In genomic region chr2:109345091-109345490, GRCh38 we compare ENCODE assay signal across 27 cellular contexts.
DNase-seq lines count a peak whose midpoint lies in the region; ATAC-seq, FAIRE-seq and TF ChIP-seq lines count a peak whose summit lies in the region.
"Had no signal": no experiment of that assay in that cellular context is flagged by ENCODE, and none has a peak within 500 bp of the region (broad histone marks: within the 10 kb centered on the region; RNA-seq: fewer than 3 reads in every experiment).

No MANE protein-coding gene starts in this region.

- H2AFZ ChIP-seq in IMR-90 (replicated peaks; ENCODE audit: low read length, poor library complexity) (no peak overlapping the region), H1 (ENCODE audit: low read length) (no peak overlapping the region)

- H2BK20ac ChIP-seq in IMR-90 (ENCODE audit: low read depth, low read length) (0 out of 2 replicates have a peak overlapping the region, but pooled peaks have one; percentile 29), H1 (ENCODE audit: low read length) (no peak overlapping the region)

- H3K79me2 ChIP-seq in H1 (ENCODE audit: control insufficient read depth in 1 of 2, insufficient read depth in 2 of 2, low read length in 2 of 2) = no peaks in the 10 kb centered on the region

- no peak overlapping the region for H2AK9ac ChIP-seq in IMR-90 (replicated peaks; ENCODE audit: low read depth, low read length, poor library complexity)

- H3K4me3 ChIP-seq in IMR-90 (ENCODE audit: insufficient read depth, low read depth, low read length) (no peak overlapping the region), H1 (ENCODE audit: extremely low read depth in 1 of 4, insufficient read depth in 2 of 4, low read depth in 3 of 4, low read length in 4 of 4) (no peak overlapping the region), aorta (ENCODE audit: low read length in 2 of 2) (no peak overlapping the region)
- H3K4me3 ChIP-seq: GM12878, K562, SK-N-MC had no signal

- H3K56ac ChIP-seq in IMR-90 (ENCODE audit: extremely low read depth, insufficient read depth, low read length) (no peak overlapping the region), H1 (replicated peaks; ENCODE audit: insufficient read length, low read depth, low read length) (no peak overlapping the region)

- no peak overlapping the region for H3K4me3 Mint-ChIP-seq in activated CD4-positive, alpha-beta T cell treated with anti-CD3 and anti-CD28 coated beads, Interleukin-2, amount 10 ng/mL, durations not matched to agents 7 days and 5 days
- no peak overlapping the region for H3K4me3 Mint-ChIP-seq in activated T-cell treated with anti-CD3 and anti-CD28 coated beads, Interleukin-2, amount 50 U/mL, for 24 hours
- H3K4me3 Mint-ChIP-seq: CD4-positive, alpha-beta memory T cell had no signal

- peaks cover 8% of the 10 kb centered on the region for H3K27me3 Mint-ChIP-seq in activated CD4-positive, alpha-beta T cell treated with anti-CD3 and anti-CD28 coated beads, Interleukin-2, amount 10 ng/mL, durations not matched to agents 7 days and 5 days
- no peaks in the 10 kb centered on the region for H3K27me3 Mint-ChIP-seq in activated T-cell treated with anti-CD3 and anti-CD28 coated beads, Interleukin-2, amount 50 U/mL, for 24 hours
- H3K27me3 Mint-ChIP-seq: CD4-positive, alpha-beta memory T cell had no signal

- H3K27ac Mint-ChIP-seq in activated CD4-positive, alpha-beta T cell treated with anti-CD3 and anti-CD28 coated beads, Interleukin-2, amount 10 ng/mL, durations not matched to agents 7 days and 5 days = peak overlapping the region; percentile 20
- H3K27ac Mint-ChIP-seq in activated T-cell treated with anti-CD3 and anti-CD28 coated beads, Interleukin-2, amount 50 U/mL, for 24 hours = no peak overlapping the region

- H3K4me1 Mint-ChIP-seq in activated CD4-positive, alpha-beta T cell treated with anti-CD3 and anti-CD28 coated beads, Interleukin-2, amount 10 ng/mL, durations not matched to agents 7 days and 5 days = peaks cover 40% of the 10 kb centered on the region
- peaks cover 34% of the 10 kb centered on the region for H3K4me1 Mint-ChIP-seq in activated T-cell treated with anti-CD3 and anti-CD28 coated beads, Interleukin-2, amount 50 U/mL, for 24 hours (ENCODE audit: low read depth)

- H3K27me3 ChIP-seq in IMR-90 (ENCODE audit: control insufficient read depth, insufficient read depth, low read length) (no peaks in the 10 kb centered on the region), H1 (replicated peaks in 1 of 4; ENCODE audit: control insufficient read depth in 3 of 4, extremely low read depth in 1 of 4, insufficient read depth in 3 of 4, low read length in 3 of 4) (no peaks in the 10 kb centered on the region), aorta (ENCODE audit: control insufficient read depth in 1 of 2, insufficient read depth in 2 of 2, low read length in 1 of 2) (no peaks in the 10 kb centered on the region)

- no peak for TF ChIP-seq EP300 in H1 (IDR thresholded peaks at IDR 0.05; ENCODE audit: borderline replicate concordance in 1 of 2, low read depth in 2 of 2, low read length in 2 of 2)

- no peak for FAIRE-seq in H1 (lab: Jason Lieb, UNC)
- FAIRE-seq: G401.6, GM12878, HepG2, K562 had no signal

- H3K36me3 ChIP-seq in IMR-90 (ENCODE audit: control insufficient read depth, insufficient read depth, low read length) (peaks cover 3% of the 10 kb centered on the region; the same call in 1 of the 2 replicates), H1 (ENCODE audit: control insufficient read depth in 2 of 4, insufficient read depth in 4 of 4, low read length in 3 of 4) (no peaks in the 10 kb centered on the region), aorta (ENCODE audit: control insufficient read depth in 1 of 2, insufficient read depth in 2 of 2, low read length in 1 of 2) (no peaks in the 10 kb centered on the region)

- H3K79me1 ChIP-seq in IMR-90 (ENCODE audit: low read depth in 1 of 2, low read length in 2 of 2) (peaks cover 37 to 99% of the 10 kb centered on the region in 2 experiments), H1 (ENCODE audit: low read depth, low read length) (no peaks in the 10 kb centered on the region)

- H3K9ac ChIP-seq in IMR-90 (ENCODE audit: low read depth, low read length) = no peak overlapping the region
- no peak overlapping the region for H3K9ac ChIP-seq in H1 (replicated peaks in 1 of 4; ENCODE audit: extremely low read depth in 1 of 4, low read depth in 3 of 4, low read length in 3 of 4)

- ATAC-seq in IMR-90 (ENCODE audit: low read depth) (no peak), aorta (ENCODE audit: low FRiP score) (no peak)
- ATAC-seq: GM12878, HCT116, HepG2, K562 had no signal

- H4K91ac ChIP-seq in IMR-90 (ENCODE audit: insufficient read depth, low read depth, low read length) (no peak overlapping the region), H1 (replicated peaks; ENCODE audit: insufficient read length, low read length) (no peak overlapping the region)

- H3K9me3 Mint-ChIP-seq in activated CD4-positive, alpha-beta T cell treated with anti-CD3 and anti-CD28 coated beads, Interleukin-2, amount 10 ng/mL, durations not matched to agents 7 days and 5 days = no peaks in the 10 kb centered on the region
- no peaks in the 10 kb centered on the region for H3K9me3 Mint-ChIP-seq in activated T-cell treated with anti-CD3 and anti-CD28 coated beads, Interleukin-2, amount 50 U/mL, for 24 hours
- H3K9me3 Mint-ChIP-seq: CD4-positive, alpha-beta memory T cell had no signal

- intact Hi-C loops in IMR-90 (cut with micrococcal nuclease) = no loop called here
- intact Hi-C loops in aorta (cut with DNase I) = no loop called here

- H3K27ac ChIP-seq in IMR-90 (ENCODE audit: insufficient read depth, low read length) (no peak overlapping the region), H1 (ENCODE audit: low read depth, low read length) (no peak overlapping the region), aorta (ENCODE audit: low read depth in 1 of 2, low read length in 2 of 2) (no peak overlapping the region)
- H3K27ac ChIP-seq: RWPE1, SK-N-MC had no signal

- TF ChIP-seq POLR2A in IMR-90 (IDR thresholded peaks at IDR 0.05; ENCODE audit: low read depth, low read length) (no peak), H1 (IDR thresholded peaks at IDR 0.05; ENCODE audit: control extremely low read depth in 1 of 2, low read depth in 2 of 2, low read length in 2 of 2) (no peak)

- no peak overlapping the region for H4K5ac ChIP-seq in IMR-90 (ENCODE audit: low read depth, low read length)
- no peak overlapping the region for H4K5ac ChIP-seq in H1 (ENCODE audit: insufficient read length, low read depth, low read length)

- H3K4me1 ChIP-seq in IMR-90 (ENCODE audit: control insufficient read depth, insufficient read depth, low read length) (peaks cover 15% of the 10 kb centered on the region), H1 (replicated peaks in 1 of 4; ENCODE audit: control insufficient read depth in 3 of 4, insufficient read depth in 4 of 4, low read length in 3 of 4) (peaks cover 0 to 3% (median 0%) of the 10 kb centered on the region in 4 experiments; a peak in 2 of 7 replicates), aorta (ENCODE audit: control insufficient read depth in 1 of 2, insufficient read depth in 2 of 2, low read length in 2 of 2) (no peaks in the 10 kb centered on the region)
- H3K4me1 ChIP-seq: Caco-2 had no signal

- dilution Hi-C loops in IMR-90 (cut with HindIII; ENCODE audit: low sequenced_read_pairs, unreplicated experiment) = no loop called here

- H2BK15ac ChIP-seq in IMR-90 (ENCODE audit: low read depth, low read length) (no peak overlapping the region), H1 (ENCODE audit: low read length) (no peak overlapping the region)

- CTCF ChIA-PET in activated CD4-positive, alpha-beta T cell treated with anti-CD3 and anti-CD28 coated beads, Interleukin-2, amount 10 ng/mL, durations not matched to agents 7 days and 5 days (lab: Charles Lee) = interaction anchor here (1.7 kb wide), 1 partner anchor 165 kb away, joined by 4 read pairs; no protein-coding TSS in a partner anchor
- CTCF ChIA-PET in IMR-90 (lab: Yijun Ruan, JAX) (no interaction called here), H1 (lab: Charles Lee; ENCODE audit: partially characterized antibody) (interaction anchor here (0.6 to 2.2 kb wide), 3 partner anchors 12 to 190 kb away, joined by 3 to 9 read pairs (median 3); no protein-coding TSS in a partner anchor)

- POLR2A ChIA-PET in activated CD4-positive, alpha-beta T cell treated with anti-CD3 and anti-CD28 coated beads, Interleukin-2, amount 10 ng/mL, durations not matched to agents 7 days and 5 days (lab: Charles Lee) = no interaction called here
- POLR2A ChIA-PET in IMR-90 (lab: Charles Lee; ENCODE audit: unreplicated experiment) = no interaction called here
- POLR2A ChIA-PET in H1 (lab: Charles Lee; ENCODE audit: partially characterized antibody) = no interaction called here

- H3K36me3 Mint-ChIP-seq in activated CD4-positive, alpha-beta T cell treated with anti-CD3 and anti-CD28 coated beads, Interleukin-2, amount 10 ng/mL, durations not matched to agents 7 days and 5 days (ENCODE audit: low read depth) = no peaks in the 10 kb centered on the region
- H3K36me3 Mint-ChIP-seq in activated T-cell treated with anti-CD3 and anti-CD28 coated beads, Interleukin-2, amount 50 U/mL, for 24 hours (ENCODE audit: low read depth) = no peaks in the 10 kb centered on the region
- H3K36me3 Mint-ChIP-seq: CD4-positive, alpha-beta memory T cell had no signal

- H3K23ac ChIP-seq in IMR-90 (ENCODE audit: low read depth, low read length) (no peak overlapping the region; the same call in 1 of the 2 replicates), H1 (ENCODE audit: insufficient read length) (no peak overlapping the region)

- H2AK5ac ChIP-seq in IMR-90 (ENCODE audit: low read depth, low read length) (peak overlapping the region; percentile 60; the same call in 1 of the 2 replicates), H1 (ENCODE audit: low read depth, low read length) (no peak overlapping the region)

- 87% methylated on average over 4 of the region's 10 CpGs; no CpG with 5 or more reads in 1 of the 2 experiments for WGBS in IMR-90 (ENCODE audit: extremely low coverage in 2 of 2, insufficient read length in 1 of 2), 2 experiments
- WGBS in H1 (ENCODE audit: extremely low coverage in 1 of 2, insufficient coverage in 1 of 2, insufficient read length in 1 of 2, insufficient replicate concordance in 2 of 2, low coverage in 1 of 2, low lambda C conversion rate in 2 of 2, missing lambda C conversion rate in 1 of 2), 2 experiments = 87% methylated on average over 10 of the region's 10 CpGs; no CpG with 5 or more reads in 1 of the 2 experiments
- 95 to 96% methylated on average over 10 of the region's 10 CpGs for WGBS in aorta, 2 donors

- H3K18ac ChIP-seq in IMR-90 (ENCODE audit: low read depth, low read length) (no peak overlapping the region), H1 (ENCODE audit: extremely low read depth, low read length) (no peak overlapping the region)

- peak overlapping the region; percentile 7; the same call in 1 of the 2 replicates for H3K14ac ChIP-seq in IMR-90 (replicated peaks; ENCODE audit: low read depth, low read length)
- no peak overlapping the region for H3K14ac ChIP-seq in H1 (ENCODE audit: insufficient read length)

- BruUV-seq in IMR-90 (replicated peaks; lab: Mats Ljungman, UMichigan) = no TSS peak

- H3K4me2 ChIP-seq in IMR-90 (ENCODE audit: low read depth, low read length) (no peak overlapping the region), H1 (ENCODE audit: insufficient read depth in 1 of 2, low read depth in 2 of 2, low read length in 2 of 2) (no peak overlapping the region)

- H2BK120ac ChIP-seq in IMR-90 (ENCODE audit: low read depth, low read length) (no peak overlapping the region), H1 (replicated peaks; ENCODE audit: low read depth, low read length) (no peak overlapping the region)

- no peak overlapping the region for H2BK5ac ChIP-seq in IMR-90 (ENCODE audit: low read depth, low read length, poor library complexity, severe bottlenecking)
- no peak overlapping the region; the same call in 1 of the 2 replicates for H2BK5ac ChIP-seq in H1 (ENCODE audit: low read depth, low read length)

- no peak overlapping the region for H2BK12ac ChIP-seq in H1 (ENCODE audit: low read depth, low read length)

- H4K8ac ChIP-seq in IMR-90 (ENCODE audit: low read depth in 2 of 2, low read length in 2 of 2) = no peak overlapping the region
- 0 out of 2 replicates have a peak overlapping the region, but pooled peaks have one; percentile 12 for H4K8ac ChIP-seq in H1 (ENCODE audit: extremely low read depth, insufficient read depth, low read length)

- no peaks in the 10 kb centered on the region for H3K9me3 ChIP-seq in IMR-90 (ENCODE audit: control insufficient read depth, insufficient read depth, low read length)
- peaks cover 1 to 4% of the 10 kb centered on the region in 2 experiments; a peak in 3 of 4 replicates for H3K9me3 ChIP-seq in H1 (ENCODE audit: insufficient read depth in 2 of 2, low read depth in 1 of 2, low read length in 1 of 2)
- H3K9me3 ChIP-seq in aorta (ENCODE audit: control insufficient read depth, low read length) = no peaks in the 10 kb centered on the region
- H3K9me3 ChIP-seq: Caco-2 had no signal

- no peaks in the 10 kb centered on the region; the same call in 1 of the 2 replicates for H3K23me2 ChIP-seq in H1 (ENCODE audit: low read depth, low read length)

- peaks cover 24% of the 10 kb centered on the region for H3K9me1 ChIP-seq in IMR-90 (ENCODE audit: insufficient read depth, low read length)

- TF ChIP-seq CTCF in IMR-90 (conservative IDR thresholded peaks at IDR 0.05; ENCODE audit: low read depth, low read length) (no peak), H1 (IDR thresholded peaks at IDR 0.05; ENCODE audit: control extremely low read depth in 1 of 3, insufficient read depth in 1 of 3, low read depth in 1 of 3, low read length in 3 of 3) (no peak)

- H3K4ac ChIP-seq in IMR-90 (ENCODE audit: low read depth, low read length) (no peak overlapping the region; the same call in 1 of the 2 replicates), H1 (replicated peaks; ENCODE audit: insufficient read length, low read depth, low read length) (no peak overlapping the region)

- DNase-seq in activated CD4-positive, alpha-beta T cell treated with anti-CD3 and anti-CD28 coated beads, Interleukin-2, amount 10 ng/mL, durations not matched to agents 7 days and 5 days = no peak
- no peak for DNase-seq in activated CD4-positive, alpha-beta T cell treated with anti-CD3 and anti-CD28 coated beads, Interleukin-2, amount 50 U/mL, for 48 hours
- DNase-seq in IMR-90 (no peak), H1 (ENCODE audit: low read depth in 1 of 2, low spot score in 2 of 2) (no peak), cerebellar nuclear complex (lab: John Stamatoyannopoulos, UW) (no peak), aorta (no peak)
- DNase-seq in stimulated activated CD8-positive, alpha-beta memory T cell treated with anti-CD3 and anti-CD28 coated beads, Interleukin-4, amount 100 ng/mL, for 48 hours = peak; percentile 6
- no peak for DNase-seq in activated T-cell treated with anti-CD3 and anti-CD28 coated beads, Interleukin-2, amount 50 U/mL, for 24 hours
- DNase-seq: Caco-2; CD4-positive, alpha-beta memory T cell; Kasumi-1; MV-4-11; NCI-H1105; NCI-H1436 treated with DMSO at 0.1 percent for 48 hours; NCI-H1930; NCI-H2107; NCI-H526; NCI-H82; NK-92 treated with Interleukin-12 subunit alpha and Interleukin-12 subunit beta, amount 100 ng/mL, for 24 hours; SIG-M5 had no signal

- H4K20me1 ChIP-seq in IMR-90 (ENCODE audit: insufficient read depth, low read length) = peaks cover 33% of the 10 kb centered on the region; the same call in 1 of the 2 replicates
- no peaks in the 10 kb centered on the region for H4K20me1 ChIP-seq in H1 (replicated peaks in 1 of 2; ENCODE audit: control insufficient read depth in 1 of 2, insufficient read depth in 2 of 2, low read length in 2 of 2)

- in situ Hi-C loops in IMR-90 (cut with MboI; ENCODE audit: low sequenced_read_pairs) = loop anchor here (25.0 kb wide), 1 partner anchor 208 kb away; the partner anchor contains the start of gene SH3RF3

- TF ChIP-seq RAD21 in IMR-90 (IDR thresholded peaks at IDR 0.05; ENCODE audit: low read length) (no peak), H1 (IDR thresholded peaks at IDR 0.05 in 1 of 2, conservative IDR thresholded peaks at IDR 0.05 in 1 of 2; ENCODE audit: low read depth in 2 of 2, low read length in 2 of 2) (no peak)
